ENCODE assay signal across 1 cellular context in the genomic region with DNA sequence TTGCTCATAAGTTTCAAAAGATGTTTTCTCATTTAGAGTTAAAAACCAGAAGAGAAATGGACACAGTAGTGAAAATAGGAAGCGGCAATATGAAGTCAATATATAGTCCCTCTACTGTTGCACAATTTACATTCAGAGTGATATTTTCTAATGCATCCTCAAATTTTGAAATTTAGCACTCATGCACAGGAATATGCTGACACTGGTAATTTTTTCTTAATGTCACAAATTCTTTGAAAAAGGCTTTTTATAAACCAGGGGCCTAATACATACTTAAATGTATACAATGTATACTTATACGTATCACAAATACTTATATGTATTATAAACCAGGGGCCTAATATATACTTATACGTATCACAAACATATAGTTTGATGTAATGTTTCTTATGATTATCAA.
TF ChIP-seq lines count a peak whose summit lies in the region.

No MANE protein-coding gene starts in this region.

TF ChIP-seq in K562, 482 proteins besides CTCF, POLR2A, EP300 and RAD21 (continued from another document):
- TF ChIP-seq, protein P1, sequence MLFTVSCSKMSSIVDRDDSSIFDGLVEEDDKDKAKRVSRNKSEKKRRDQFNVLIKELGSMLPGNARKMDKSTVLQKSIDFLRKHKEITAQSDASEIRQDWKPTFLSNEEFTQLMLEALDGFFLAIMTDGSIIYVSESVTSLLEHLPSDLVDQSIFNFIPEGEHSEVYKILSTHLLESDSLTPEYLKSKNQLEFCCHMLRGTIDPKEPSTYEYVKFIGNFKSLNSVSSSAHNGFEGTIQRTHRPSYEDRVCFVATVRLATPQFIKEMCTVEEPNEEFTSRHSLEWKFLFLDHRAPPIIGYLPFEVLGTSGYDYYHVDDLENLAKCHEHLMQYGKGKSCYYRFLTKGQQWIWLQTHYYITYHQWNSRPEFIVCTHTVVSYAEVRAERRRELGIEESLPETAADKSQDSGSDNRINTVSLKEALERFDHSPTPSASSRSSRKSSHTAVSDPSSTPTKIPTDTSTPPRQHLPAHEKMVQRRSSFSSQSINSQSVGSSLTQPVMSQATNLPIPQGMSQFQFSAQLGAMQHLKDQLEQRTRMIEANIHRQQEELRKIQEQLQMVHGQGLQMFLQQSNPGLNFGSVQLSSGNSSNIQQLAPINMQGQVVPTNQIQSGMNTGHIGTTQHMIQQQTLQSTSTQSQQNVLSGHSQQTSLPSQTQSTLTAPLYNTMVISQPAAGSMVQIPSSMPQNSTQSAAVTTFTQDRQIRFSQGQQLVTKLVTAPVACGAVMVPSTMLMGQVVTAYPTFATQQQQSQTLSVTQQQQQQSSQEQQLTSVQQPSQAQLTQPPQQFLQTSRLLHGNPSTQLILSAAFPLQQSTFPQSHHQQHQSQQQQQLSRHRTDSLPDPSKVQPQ (CRISPR knock-in tag; IDR thresholded peaks at IDR 0.05; ENCODE audit: borderline replicate concordance) = no peak
- TF ChIP-seq CXXC5 (CRISPR knock-in tag; IDR thresholded peaks at IDR 0.05) = no peak
- TF ChIP-seq COPS2 (conservative IDR thresholded peaks at IDR 0.05) = no peak
- TF ChIP-seq SRF (CRISPR knock-in tag; IDR thresholded peaks at IDR 0.05) = no peak
- TF ChIP-seq HCFC1 (IDR thresholded peaks at IDR 0.05; ENCODE audit: low read depth, low read length) = no peak
- peak; percentile 81 for TF ChIP-seq C11orf30 (IDR thresholded peaks at IDR 0.05; ENCODE audit: low read depth)
- TF ChIP-seq, protein P2, sequence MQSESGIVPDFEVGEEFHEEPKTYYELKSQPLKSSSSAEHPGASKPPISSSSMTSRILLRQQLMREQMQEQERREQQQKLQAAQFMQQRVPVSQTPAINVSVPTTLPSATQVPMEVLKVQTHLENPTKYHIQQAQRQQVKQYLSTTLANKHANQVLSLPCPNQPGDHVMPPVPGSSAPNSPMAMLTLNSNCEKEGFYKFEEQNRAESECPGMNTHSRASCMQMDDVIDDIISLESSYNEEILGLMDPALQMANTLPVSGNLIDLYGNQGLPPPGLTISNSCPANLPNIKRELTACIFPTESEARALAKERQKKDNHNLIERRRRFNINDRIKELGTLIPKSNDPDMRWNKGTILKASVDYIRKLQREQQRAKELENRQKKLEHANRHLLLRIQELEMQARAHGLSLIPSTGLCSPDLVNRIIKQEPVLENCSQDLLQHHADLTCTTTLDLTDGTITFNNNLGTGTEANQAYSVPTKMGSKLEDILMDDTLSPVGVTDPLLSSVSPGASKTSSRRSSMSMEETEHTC (IDR thresholded peaks at IDR 0.05) = no peak
- TF ChIP-seq MAFK (IDR thresholded peaks at IDR 0.05; ENCODE audit: low read length) = peak; percentile 87
- no peak for TF ChIP-seq PHF20 (IDR thresholded peaks at IDR 0.05; ENCODE audit: partially characterized antibody)
- TF ChIP-seq MAFF (IDR thresholded peaks at IDR 0.05; ENCODE audit: low read length) = peak; percentile 88
- no peak for TF ChIP-seq WHSC1 (IDR thresholded peaks at IDR 0.05; ENCODE audit: low read length)
- no peak for TF ChIP-seq IFI16 (CRISPR knock-in tag; IDR thresholded peaks at IDR 0.05)
- no peak for TF ChIP-seq ZBTB17 (CRISPR knock-in tag; IDR thresholded peaks at IDR 0.05)
- TF ChIP-seq, protein P3, sequence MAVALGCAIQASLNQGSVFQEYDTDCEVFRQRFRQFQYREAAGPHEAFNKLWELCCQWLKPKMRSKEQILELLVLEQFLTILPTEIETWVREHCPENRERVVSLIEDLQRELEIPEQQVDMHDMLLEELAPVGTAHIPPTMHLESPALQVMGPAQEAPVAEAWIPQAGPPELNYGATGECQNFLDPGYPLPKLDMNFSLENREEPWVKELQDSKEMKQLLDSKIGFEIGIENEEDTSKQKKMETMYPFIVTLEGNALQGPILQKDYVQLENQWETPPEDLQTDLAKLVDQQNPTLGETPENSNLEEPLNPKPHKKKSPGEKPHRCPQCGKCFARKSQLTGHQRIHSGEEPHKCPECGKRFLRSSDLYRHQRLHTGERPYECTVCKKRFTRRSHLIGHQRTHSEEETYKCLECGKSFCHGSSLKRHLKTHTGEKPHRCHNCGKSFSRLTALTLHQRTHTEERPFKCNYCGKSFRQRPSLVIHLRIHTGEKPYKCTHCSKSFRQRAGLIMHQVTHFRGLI (CRISPR knock-in tag; IDR thresholded peaks at IDR 0.05) = no peak
- TF ChIP-seq, protein P4, sequence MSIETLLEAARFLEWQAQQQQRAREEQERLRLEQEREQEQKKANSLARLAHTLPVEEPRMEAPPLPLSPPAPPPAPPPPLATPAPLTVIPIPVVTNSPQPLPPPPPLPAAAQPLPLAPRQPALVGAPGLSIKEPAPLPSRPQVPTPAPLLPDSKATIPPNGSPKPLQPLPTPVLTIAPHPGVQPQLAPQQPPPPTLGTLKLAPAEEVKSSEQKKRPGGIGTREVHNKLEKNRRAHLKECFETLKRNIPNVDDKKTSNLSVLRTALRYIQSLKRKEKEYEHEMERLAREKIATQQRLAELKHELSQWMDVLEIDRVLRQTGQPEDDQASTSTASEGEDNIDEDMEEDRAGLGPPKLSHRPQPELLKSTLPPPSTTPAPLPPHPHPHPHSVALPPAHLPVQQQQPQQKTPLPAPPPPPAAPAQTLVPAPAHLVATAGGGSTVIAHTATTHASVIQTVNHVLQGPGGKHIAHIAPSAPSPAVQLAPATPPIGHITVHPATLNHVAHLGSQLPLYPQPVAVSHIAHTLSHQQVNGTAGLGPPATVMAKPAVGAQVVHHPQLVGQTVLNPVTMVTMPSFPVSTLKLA (conservative IDR thresholded peaks at IDR 0.05) = no peak
- TF ChIP-seq MAFG (tag; conservative IDR thresholded peaks at IDR 0.05) = peak; percentile 76
- TF ChIP-seq, protein P5, sequence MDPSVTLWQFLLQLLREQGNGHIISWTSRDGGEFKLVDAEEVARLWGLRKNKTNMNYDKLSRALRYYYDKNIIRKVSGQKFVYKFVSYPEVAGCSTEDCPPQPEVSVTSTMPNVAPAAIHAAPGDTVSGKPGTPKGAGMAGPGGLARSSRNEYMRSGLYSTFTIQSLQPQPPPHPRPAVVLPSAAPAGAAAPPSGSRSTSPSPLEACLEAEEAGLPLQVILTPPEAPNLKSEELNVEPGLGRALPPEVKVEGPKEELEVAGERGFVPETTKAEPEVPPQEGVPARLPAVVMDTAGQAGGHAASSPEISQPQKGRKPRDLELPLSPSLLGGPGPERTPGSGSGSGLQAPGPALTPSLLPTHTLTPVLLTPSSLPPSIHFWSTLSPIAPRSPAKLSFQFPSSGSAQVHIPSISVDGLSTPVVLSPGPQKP (CRISPR knock-in tag; IDR thresholded peaks at IDR 0.05) = no peak
- peak; percentile 93 for TF ChIP-seq ZNF316 (IDR thresholded peaks at IDR 0.05)
